Comparison of ENCODE assay signal across 1 cellular context in the genomic region with DNA sequence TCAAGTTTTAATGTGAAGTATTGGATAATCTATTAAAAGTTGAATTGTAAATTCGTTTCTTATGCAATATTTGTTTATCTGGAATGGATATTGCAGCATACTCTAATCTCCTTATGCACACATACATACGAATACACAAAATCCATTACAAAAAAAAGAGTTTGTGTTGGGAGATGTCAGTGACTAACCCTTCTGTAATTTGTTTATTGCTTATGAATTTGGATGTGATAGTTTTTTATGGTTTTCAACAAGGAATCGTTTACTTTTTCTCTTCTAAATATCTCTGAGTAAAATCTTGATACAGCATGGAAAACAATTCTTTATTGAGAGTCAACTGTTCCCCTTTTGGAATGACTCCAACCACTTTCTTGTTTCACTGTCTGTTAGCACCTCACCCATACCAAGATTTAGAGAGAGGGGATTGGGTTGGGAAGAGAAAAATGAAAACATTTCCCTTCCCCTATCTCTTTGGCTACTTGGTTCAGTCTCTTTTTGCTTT.
TF ChIP-seq lines count a peak whose summit lies in the region.

No MANE protein-coding gene starts in this region.

TF ChIP-seq in K562, 482 proteins besides CTCF, POLR2A, EP300 and RAD21 (continued from another document and continues in another):
- TF ChIP-seq, protein P1, sequence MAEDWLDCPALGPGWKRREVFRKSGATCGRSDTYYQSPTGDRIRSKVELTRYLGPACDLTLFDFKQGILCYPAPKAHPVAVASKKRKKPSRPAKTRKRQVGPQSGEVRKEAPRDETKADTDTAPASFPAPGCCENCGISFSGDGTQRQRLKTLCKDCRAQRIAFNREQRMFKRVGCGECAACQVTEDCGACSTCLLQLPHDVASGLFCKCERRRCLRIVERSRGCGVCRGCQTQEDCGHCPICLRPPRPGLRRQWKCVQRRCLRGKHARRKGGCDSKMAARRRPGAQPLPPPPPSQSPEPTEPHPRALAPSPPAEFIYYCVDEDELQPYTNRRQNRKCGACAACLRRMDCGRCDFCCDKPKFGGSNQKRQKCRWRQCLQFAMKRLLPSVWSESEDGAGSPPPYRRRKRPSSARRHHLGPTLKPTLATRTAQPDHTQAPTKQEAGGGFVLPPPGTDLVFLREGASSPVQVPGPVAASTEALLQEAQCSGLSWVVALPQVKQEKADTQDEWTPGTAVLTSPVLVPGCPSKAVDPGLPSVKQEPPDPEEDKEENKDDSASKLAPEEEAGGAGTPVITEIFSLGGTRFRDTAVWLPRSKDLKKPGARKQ (CRISPR knock-in tag; IDR thresholded peaks at IDR 0.05): no peak
- TF ChIP-seq CHD2 (IDR thresholded peaks at IDR 0.05; ENCODE audit: low read depth, low read length) (no peak), ARID1B (IDR thresholded peaks at IDR 0.05) (peak; percentile 66), ELF1 (tag; IDR thresholded peaks at IDR 0.05) (no peak), ZKSCAN1 (IDR thresholded peaks at IDR 0.05; ENCODE audit: low read depth, low read length) (no peak), RBM22 (IDR thresholded peaks at IDR 0.05; ENCODE audit: low read depth, low read length, poor library complexity, severe bottlenecking) (no peak), XRCC3 (IDR thresholded peaks at IDR 0.05) (no peak), FOSL1 (tag; conservative IDR thresholded peaks at IDR 0.05) (0 out of 2 replicates have a peak, but pooled peaks have one; percentile 27), POLR2G (IDR thresholded peaks at IDR 0.05; ENCODE audit: low read depth, low read length) (no peak), ZBTB1 (CRISPR knock-in tag; IDR thresholded peaks at IDR 0.05; ENCODE audit: borderline replicate concordance, low read depth) (no peak), XRCC5 (IDR thresholded peaks at IDR 0.05; ENCODE audit: low read depth, low read length) (no peak), MTA3 (IDR thresholded peaks at IDR 0.05; ENCODE audit: borderline replicate concordance) (no peak), POLR2AphosphoS5 (IDR thresholded peaks at IDR 0.05; ENCODE audit: control insufficient read depth, insufficient read depth, low read depth, low read length) (no peak), LARP7 (IDR thresholded peaks at IDR 0.05) (no peak), MYBL2 (IDR thresholded peaks at IDR 0.05; ENCODE audit: low read depth) (no peak), MYBL2 (CRISPR knock-in tag; IDR thresholded peaks at IDR 0.05; ENCODE audit: borderline replicate concordance) (no peak), RAD51 (IDR thresholded peaks at IDR 0.05; ENCODE audit: borderline replicate concordance, low read depth) (no peak), PTTG1 (tag; IDR thresholded peaks at IDR 0.05; ENCODE audit: low read depth) (no peak), NR2C2 (CRISPR knock-in tag; IDR thresholded peaks at IDR 0.05) (no peak), NR2C2 (tag; IDR thresholded peaks at IDR 0.05) (0 out of 2 replicates have a peak, but pooled peaks have one; percentile 34), ZNF77 (CRISPR knock-in tag; IDR thresholded peaks at IDR 0.05) (no peak), XRCC4 (IDR thresholded peaks at IDR 0.05; ENCODE audit: extremely low read depth, insufficient read depth, insufficient read length) (no peak), GTF2E2 (tag; IDR thresholded peaks at IDR 0.05) (no peak), SETDB1 (IDR thresholded peaks at IDR 0.05; ENCODE audit: low read length) (no peak)
- TF ChIP-seq, protein P2, sequence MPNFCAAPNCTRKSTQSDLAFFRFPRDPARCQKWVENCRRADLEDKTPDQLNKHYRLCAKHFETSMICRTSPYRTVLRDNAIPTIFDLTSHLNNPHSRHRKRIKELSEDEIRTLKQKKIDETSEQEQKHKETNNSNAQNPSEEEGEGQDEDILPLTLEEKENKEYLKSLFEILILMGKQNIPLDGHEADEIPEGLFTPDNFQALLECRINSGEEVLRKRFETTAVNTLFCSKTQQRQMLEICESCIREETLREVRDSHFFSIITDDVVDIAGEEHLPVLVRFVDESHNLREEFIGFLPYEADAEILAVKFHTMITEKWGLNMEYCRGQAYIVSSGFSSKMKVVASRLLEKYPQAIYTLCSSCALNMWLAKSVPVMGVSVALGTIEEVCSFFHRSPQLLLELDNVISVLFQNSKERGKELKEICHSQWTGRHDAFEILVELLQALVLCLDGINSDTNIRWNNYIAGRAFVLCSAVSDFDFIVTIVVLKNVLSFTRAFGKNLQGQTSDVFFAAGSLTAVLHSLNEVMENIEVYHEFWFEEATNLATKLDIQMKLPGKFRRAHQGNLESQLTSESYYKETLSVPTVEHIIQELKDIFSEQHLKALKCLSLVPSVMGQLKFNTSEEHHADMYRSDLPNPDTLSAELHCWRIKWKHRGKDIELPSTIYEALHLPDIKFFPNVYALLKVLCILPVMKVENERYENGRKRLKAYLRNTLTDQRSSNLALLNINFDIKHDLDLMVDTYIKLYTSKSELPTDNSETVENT (CRISPR knock-in tag; IDR thresholded peaks at IDR 0.05): no peak
- TF ChIP-seq, protein P3, sequence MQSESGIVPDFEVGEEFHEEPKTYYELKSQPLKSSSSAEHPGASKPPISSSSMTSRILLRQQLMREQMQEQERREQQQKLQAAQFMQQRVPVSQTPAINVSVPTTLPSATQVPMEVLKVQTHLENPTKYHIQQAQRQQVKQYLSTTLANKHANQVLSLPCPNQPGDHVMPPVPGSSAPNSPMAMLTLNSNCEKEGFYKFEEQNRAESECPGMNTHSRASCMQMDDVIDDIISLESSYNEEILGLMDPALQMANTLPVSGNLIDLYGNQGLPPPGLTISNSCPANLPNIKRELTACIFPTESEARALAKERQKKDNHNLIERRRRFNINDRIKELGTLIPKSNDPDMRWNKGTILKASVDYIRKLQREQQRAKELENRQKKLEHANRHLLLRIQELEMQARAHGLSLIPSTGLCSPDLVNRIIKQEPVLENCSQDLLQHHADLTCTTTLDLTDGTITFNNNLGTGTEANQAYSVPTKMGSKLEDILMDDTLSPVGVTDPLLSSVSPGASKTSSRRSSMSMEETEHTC (IDR thresholded peaks at IDR 0.05): no peak
- TF ChIP-seq, protein P4, sequence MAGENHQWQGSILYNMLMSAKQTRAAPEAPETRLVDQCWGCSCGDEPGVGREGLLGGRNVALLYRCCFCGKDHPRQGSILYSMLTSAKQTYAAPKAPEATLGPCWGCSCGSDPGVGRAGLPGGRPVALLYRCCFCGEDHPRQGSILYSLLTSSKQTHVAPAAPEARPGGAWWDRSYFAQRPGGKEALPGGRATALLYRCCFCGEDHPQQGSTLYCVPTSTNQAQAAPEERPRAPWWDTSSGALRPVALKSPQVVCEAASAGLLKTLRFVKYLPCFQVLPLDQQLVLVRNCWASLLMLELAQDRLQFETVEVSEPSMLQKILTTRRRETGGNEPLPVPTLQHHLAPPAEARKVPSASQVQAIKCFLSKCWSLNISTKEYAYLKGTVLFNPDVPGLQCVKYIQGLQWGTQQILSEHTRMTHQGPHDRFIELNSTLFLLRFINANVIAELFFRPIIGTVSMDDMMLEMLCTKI (IDR thresholded peaks at IDR 0.05; ENCODE audit: partially characterized antibody): no peak
- TF ChIP-seq, protein P5, sequence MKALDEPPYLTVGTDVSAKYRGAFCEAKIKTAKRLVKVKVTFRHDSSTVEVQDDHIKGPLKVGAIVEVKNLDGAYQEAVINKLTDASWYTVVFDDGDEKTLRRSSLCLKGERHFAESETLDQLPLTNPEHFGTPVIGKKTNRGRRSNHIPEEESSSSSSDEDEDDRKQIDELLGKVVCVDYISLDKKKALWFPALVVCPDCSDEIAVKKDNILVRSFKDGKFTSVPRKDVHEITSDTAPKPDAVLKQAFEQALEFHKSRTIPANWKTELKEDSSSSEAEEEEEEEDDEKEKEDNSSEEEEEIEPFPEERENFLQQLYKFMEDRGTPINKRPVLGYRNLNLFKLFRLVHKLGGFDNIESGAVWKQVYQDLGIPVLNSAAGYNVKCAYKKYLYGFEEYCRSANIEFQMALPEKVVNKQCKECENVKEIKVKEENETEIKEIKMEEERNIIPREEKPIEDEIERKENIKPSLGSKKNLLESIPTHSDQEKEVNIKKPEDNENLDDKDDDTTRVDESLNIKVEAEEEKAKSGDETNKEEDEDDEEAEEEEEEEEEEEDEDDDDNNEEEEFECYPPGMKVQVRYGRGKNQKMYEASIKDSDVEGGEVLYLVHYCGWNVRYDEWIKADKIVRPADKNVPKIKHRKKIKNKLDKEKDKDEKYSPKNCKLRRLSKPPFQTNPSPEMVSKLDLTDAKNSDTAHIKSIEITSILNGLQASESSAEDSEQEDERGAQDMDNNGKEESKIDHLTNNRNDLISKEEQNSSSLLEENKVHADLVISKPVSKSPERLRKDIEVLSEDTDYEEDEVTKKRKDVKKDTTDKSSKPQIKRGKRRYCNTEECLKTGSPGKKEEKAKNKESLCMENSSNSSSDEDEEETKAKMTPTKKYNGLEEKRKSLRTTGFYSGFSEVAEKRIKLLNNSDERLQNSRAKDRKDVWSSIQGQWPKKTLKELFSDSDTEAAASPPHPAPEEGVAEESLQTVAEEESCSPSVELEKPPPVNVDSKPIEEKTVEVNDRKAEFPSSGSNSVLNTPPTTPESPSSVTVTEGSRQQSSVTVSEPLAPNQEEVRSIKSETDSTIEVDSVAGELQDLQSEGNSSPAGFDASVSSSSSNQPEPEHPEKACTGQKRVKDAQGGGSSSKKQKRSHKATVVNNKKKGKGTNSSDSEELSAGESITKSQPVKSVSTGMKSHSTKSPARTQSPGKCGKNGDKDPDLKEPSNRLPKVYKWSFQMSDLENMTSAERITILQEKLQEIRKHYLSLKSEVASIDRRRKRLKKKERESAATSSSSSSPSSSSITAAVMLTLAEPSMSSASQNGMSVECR (CRISPR knock-in tag; IDR thresholded peaks at IDR 0.05): no peak
- TF ChIP-seq, protein P6, sequence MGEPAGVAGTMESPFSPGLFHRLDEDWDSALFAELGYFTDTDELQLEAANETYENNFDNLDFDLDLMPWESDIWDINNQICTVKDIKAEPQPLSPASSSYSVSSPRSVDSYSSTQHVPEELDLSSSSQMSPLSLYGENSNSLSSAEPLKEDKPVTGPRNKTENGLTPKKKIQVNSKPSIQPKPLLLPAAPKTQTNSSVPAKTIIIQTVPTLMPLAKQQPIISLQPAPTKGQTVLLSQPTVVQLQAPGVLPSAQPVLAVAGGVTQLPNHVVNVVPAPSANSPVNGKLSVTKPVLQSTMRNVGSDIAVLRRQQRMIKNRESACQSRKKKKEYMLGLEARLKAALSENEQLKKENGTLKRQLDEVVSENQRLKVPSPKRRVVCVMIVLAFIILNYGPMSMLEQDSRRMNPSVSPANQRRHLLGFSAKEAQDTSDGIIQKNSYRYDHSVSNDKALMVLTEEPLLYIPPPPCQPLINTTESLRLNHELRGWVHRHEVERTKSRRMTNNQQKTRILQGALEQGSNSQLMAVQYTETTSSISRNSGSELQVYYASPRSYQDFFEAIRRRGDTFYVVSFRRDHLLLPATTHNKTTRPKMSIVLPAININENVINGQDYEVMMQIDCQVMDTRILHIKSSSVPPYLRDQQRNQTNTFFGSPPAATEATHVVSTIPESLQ (CRISPR knock-in tag; IDR thresholded peaks at IDR 0.05): no peak
- TF ChIP-seq, protein P7, sequence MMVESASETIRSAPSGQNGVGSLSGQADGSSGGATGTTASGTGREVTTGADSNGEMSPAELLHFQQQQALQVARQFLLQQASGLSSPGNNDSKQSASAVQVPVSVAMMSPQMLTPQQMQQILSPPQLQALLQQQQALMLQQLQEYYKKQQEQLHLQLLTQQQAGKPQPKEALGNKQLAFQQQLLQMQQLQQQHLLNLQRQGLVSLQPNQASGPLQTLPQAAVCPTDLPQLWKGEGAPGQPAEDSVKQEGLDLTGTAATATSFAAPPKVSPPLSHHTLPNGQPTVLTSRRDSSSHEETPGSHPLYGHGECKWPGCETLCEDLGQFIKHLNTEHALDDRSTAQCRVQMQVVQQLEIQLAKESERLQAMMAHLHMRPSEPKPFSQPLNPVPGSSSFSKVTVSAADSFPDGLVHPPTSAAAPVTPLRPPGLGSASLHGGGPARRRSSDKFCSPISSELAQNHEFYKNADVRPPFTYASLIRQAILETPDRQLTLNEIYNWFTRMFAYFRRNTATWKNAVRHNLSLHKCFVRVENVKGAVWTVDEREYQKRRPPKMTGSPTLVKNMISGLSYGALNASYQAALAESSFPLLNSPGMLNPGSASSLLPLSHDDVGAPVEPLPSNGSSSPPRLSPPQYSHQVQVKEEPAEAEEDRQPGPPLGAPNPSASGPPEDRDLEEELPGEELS (CRISPR knock-in tag; IDR thresholded peaks at IDR 0.05; ENCODE audit: borderline replicate concordance): no peak
